In genomic region chr22:29309332-29310064, GRCh38 we compare ENCODE assay signal across 1 cellular context.
TF ChIP-seq lines count a peak whose summit lies in the region.

No MANE protein-coding gene starts in this region.

TF ChIP-seq in K562, 482 proteins besides CTCF, POLR2A, EP300 and RAD21:
- no peak for TF ChIP-seq HNRNPL (IDR thresholded peaks at IDR 0.05; ENCODE audit: low read depth, low read length)
- no peak for TF ChIP-seq CREBBP (IDR thresholded peaks at IDR 0.05; ENCODE audit: low read depth, low read length)
- TF ChIP-seq KLF1 (tag; IDR thresholded peaks at IDR 0.05) = no peak
- TF ChIP-seq ZNF197 (CRISPR knock-in tag; IDR thresholded peaks at IDR 0.05; ENCODE audit: low read depth) = no peak
- TF ChIP-seq ZNF707 (CRISPR knock-in tag; conservative IDR thresholded peaks at IDR 0.05) = no peak
- no peak for TF ChIP-seq HNRNPH1 (optimal IDR thresholded peaks at IDR 0.05; ENCODE audit: low read depth, low read length)
- TF ChIP-seq HMGN3 (IDR thresholded peaks at IDR 0.05; ENCODE audit: borderline replicate concordance, extremely low read depth, insufficient read length, low read depth, low read length) = no peak
- TF ChIP-seq KLF6 (CRISPR knock-in tag; IDR thresholded peaks at IDR 0.05; ENCODE audit: borderline replicate concordance) = no peak
- no peak for TF ChIP-seq STAT5A (IDR thresholded peaks at IDR 0.05; ENCODE audit: borderline replicate concordance, low read length)
- no peak for TF ChIP-seq ZC3H4 (CRISPR knock-in tag; IDR thresholded peaks at IDR 0.05; ENCODE audit: borderline replicate concordance)
- TF ChIP-seq CBFA2T2 (conservative IDR thresholded peaks at IDR 0.05) = peak; percentile 34
- TF ChIP-seq ZNF436 (CRISPR knock-in tag; IDR thresholded peaks at IDR 0.05) = no peak
- TF ChIP-seq CBFA2T3 (IDR thresholded peaks at IDR 0.05) = peak; percentile 56
- TF ChIP-seq, protein P1, sequence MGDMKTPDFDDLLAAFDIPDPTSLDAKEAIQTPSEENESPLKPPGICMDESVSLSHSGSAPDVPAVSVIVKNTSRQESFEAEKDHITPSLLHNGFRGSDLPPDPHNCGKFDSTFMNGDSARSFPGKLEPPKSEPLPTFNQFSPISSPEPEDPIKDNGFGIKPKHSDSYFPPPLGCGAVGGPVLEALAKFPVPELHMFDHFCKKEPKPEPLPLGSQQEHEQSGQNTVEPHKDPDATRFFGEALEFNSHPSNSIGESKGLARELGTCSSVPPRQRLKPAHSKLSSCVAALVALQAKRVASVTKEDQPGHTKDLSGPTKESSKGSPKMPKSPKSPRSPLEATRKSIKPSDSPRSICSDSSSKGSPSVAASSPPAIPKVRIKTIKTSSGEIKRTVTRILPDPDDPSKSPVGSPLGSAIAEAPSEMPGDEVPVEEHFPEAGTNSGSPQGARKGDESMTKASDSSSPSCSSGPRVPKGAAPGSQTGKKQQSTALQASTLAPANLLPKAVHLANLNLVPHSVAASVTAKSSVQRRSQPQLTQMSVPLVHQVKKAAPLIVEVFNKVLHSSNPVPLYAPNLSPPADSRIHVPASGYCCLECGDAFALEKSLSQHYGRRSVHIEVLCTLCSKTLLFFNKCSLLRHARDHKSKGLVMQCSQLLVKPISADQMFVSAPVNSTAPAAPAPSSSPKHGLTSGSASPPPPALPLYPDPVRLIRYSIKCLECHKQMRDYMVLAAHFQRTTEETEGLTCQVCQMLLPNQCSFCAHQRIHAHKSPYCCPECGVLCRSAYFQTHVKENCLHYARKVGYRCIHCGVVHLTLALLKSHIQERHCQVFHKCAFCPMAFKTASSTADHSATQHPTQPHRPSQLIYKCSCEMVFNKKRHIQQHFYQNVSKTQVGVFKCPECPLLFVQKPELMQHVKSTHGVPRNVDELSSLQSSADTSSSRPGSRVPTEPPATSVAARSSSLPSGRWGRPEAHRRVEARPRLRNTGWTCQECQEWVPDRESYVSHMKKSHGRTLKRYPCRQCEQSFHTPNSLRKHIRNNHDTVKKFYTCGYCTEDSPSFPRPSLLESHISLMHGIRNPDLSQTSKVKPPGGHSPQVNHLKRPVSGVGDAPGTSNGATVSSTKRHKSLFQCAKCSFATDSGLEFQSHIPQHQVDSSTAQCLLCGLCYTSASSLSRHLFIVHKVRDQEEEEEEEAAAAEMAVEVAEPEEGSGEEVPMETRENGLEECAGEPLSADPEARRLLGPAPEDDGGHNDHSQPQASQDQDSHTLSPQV (IDR thresholded peaks at IDR 0.05) = peak; percentile 29; the same call in 1 of the 2 replicates
- no peak for TF ChIP-seq NCOR1 (IDR thresholded peaks at IDR 0.05)
- TF ChIP-seq ZBTB7A (IDR thresholded peaks at IDR 0.05; ENCODE audit: borderline replicate concordance, control insufficient read depth, low read depth, low read length) = 0 out of 2 replicates have a peak, but pooled peaks have one; percentile 9
